ENCODE assay signal across 8 cellular contexts in the genomic region with DNA sequence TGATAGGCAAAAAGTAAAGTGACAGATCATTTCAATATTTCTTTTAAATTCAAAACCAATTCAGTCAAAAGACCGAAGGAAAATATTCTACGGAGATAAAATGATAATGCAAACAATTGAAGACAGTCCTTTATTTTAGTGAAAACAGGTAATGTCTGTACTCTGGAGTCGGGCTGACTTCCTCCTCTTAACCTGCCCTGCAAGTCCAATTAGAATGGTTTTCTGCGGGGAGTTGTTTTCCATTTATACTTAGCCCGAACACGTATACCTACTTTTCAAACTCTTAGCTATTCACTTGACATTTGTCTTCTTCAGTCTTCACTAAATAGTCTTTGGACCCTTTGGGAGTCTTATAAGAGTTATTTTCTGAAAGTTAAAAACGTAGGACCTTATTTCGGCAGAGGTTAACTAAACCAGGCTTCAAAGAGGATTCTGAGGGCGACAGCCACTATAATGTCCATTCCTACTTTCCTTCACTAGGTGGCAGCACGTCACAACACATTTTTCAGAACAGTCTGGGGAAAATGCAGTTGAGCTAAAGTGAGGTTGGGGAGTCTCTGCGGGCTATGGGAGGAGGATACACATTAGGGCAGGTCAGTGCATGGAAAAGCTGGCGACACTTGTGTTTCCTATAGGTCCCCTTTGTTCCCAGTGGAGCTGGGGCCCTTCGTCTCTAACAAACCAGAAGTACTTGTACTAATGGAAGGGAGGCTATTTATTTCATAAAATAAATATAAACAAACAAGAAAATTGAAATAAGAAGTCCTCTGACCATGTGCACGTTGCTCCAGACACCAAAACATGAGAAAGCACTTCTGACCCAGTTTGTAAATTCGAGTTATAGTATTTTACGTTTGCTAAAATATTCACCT.
A peak's percentile ranks its signal among the peaks of the same experiment; 100 is the strongest.
DNase-seq lines count a peak whose midpoint lies in the region; ATAC-seq, FAIRE-seq and TF ChIP-seq lines count a peak whose summit lies in the region.

No MANE protein-coding gene starts in this region.

- peak overlapping the region in 2 of 4 donors; percentile 9 to 33 for H3K4me3 ChIP-seq in pancreas

- H3K9me3 Mint-ChIP-seq in activated T-helper 2 cell treated with anti-CD3 and anti-CD28 coated beads, Interferon-gamma antibody, Interleukin-2, Interleukin-4, amounts not matched to agents 10 μg/mL and 5 μg/mL and 100 μg/mL, durations not matched to agents 14 hours and 24 hours and 36 hours: no peaks in the 10 kb centered on the region

- peak; percentile 47 to 64 (median 61) for TF ChIP-seq CTCF in pancreas (IDR thresholded peaks at IDR 0.05)

- peaks cover 0 to 8% (median 0%) of the 10 kb centered on the region in 3 donors for H3K4me1 ChIP-seq in pancreas

- no peaks in the 10 kb centered on the region for H3K36me3 ChIP-seq in pancreas

- FAIRE-seq in HTR-8/SVneo (lab: Jason Lieb, UNC) (peak; percentile 38), pancreas (lab: Jason Lieb, UNC) (peak; percentile 61)

- peak; percentile 58 for DNase-seq in AG20443 (ENCODE audit: low spot score)
- DNase-seq in HTR-8/SVneo (ENCODE audit: insufficient read length, low spot score): peak; percentile 52
- DNase-seq in NOMO-1 (lab: John Stamatoyannopoulos, UW; ENCODE audit: unreplicated experiment in 2 of 2): peak; percentile 65 to 73
- peak; percentile 10 for DNase-seq in activated T-helper 2 cell treated with anti-CD3 and anti-CD28 coated beads, Interferon-gamma antibody, Interleukin-2, Interleukin-4, amounts not matched to agents 10 μg/mL and 5 μg/mL and 100 μg/mL, durations not matched to agents 14 hours and 24 hours and 36 hours (ENCODE audit: low spot score)
- DNase-seq in glomerular visceral epithelial cell (ENCODE audit: extremely low spot score): peak; percentile 74
- peak in 3 of 6 donors; percentile 23 to 60 (median 25) for DNase-seq in pancreas
- no peak for DNase-seq in HPDE6-E6E7 (ENCODE audit: extremely low spot score)

- H3K27me3 ChIP-seq in pancreas: no peaks in the 10 kb centered on the region

- H3K9me3 ChIP-seq in pancreas: no peaks in the 10 kb centered on the region

- intact Hi-C loops in activated T-helper 2 cell treated with anti-CD3 and anti-CD28 coated beads, Interferon-gamma antibody, Interleukin-2, Interleukin-4, amounts not matched to agents 10 μg/mL and 5 μg/mL and 100 μg/mL, durations not matched to agents 14 hours and 24 hours and 36 hours (cut with micrococcal nuclease): loop anchor here (2.0 to 5.0 kb wide), 2 partner anchors 475 to 547 kb away; no protein-coding TSS in a partner anchor
- intact Hi-C loops in pancreas (cut with DNase I): loop anchor here in 1 of 3 donors (5.0 kb wide), 1 partner anchor 547 kb away; no protein-coding TSS in a partner anchor

- H3K36me3 Mint-ChIP-seq in activated T-helper 2 cell treated with anti-CD3 and anti-CD28 coated beads, Interferon-gamma antibody, Interleukin-2, Interleukin-4, amounts not matched to agents 10 μg/mL and 5 μg/mL and 100 μg/mL, durations not matched to agents 14 hours and 24 hours and 36 hours (ENCODE audit: low read depth): no peaks in the 10 kb centered on the region

- peaks cover 3% of the 10 kb centered on the region for H3K4me1 Mint-ChIP-seq in activated T-helper 2 cell treated with anti-CD3 and anti-CD28 coated beads, Interferon-gamma antibody, Interleukin-2, Interleukin-4, amounts not matched to agents 10 μg/mL and 5 μg/mL and 100 μg/mL, durations not matched to agents 14 hours and 24 hours and 36 hours (ENCODE audit: low read depth)

- peaks cover 19% of the 10 kb centered on the region for H3K27me3 Mint-ChIP-seq in activated T-helper 2 cell treated with anti-CD3 and anti-CD28 coated beads, Interferon-gamma antibody, Interleukin-2, Interleukin-4, amounts not matched to agents 10 μg/mL and 5 μg/mL and 100 μg/mL, durations not matched to agents 14 hours and 24 hours and 36 hours (ENCODE audit: low read depth)

- peak overlapping the region in 2 of 4 donors; percentile 9 to 25 for H3K27ac ChIP-seq in pancreas

- WGBS in pancreas, 2 donors: 15 to 19% methylated on average over 16 of the region's 16 CpGs

- no peak overlapping the region for H3K27ac Mint-ChIP-seq in activated T-helper 2 cell treated with anti-CD3 and anti-CD28 coated beads, Interferon-gamma antibody, Interleukin-2, Interleukin-4, amounts not matched to agents 10 μg/mL and 5 μg/mL and 100 μg/mL, durations not matched to agents 14 hours and 24 hours and 36 hours

- no peak overlapping the region for H3K4me3 Mint-ChIP-seq in activated T-helper 2 cell treated with anti-CD3 and anti-CD28 coated beads, Interferon-gamma antibody, Interleukin-2, Interleukin-4, amounts not matched to agents 10 μg/mL and 5 μg/mL and 100 μg/mL, durations not matched to agents 14 hours and 24 hours and 36 hours (ENCODE audit: low read depth)

- ATAC-seq in GM18511 (IDR thresholded peaks at IDR 0.05; ENCODE audit: unreplicated experiment): peak; percentile 77
- ATAC-seq in pancreas: peak; percentile 75 to 91 (median 88)
